In the genomic region with DNA sequence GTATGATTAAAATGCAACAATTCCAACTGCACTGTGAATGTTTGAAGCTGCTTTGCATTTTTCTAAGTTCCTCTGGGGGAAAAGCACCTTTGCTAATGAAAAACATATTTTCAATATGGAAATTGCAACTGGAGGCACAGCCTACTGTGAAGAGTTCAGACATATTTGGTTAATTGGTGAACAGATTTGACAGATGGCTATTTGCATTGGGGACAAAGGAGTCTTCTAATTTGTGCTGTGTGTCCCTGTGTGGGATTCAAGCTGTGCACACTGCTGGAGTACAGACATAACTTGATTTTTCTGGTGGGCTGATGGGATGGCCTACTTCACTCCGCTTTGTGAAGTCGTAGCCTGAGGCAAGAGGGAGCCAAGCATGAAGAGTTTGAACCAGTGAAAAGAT, we compare ENCODE assay signal across 15 cellular contexts. TPM values are rescaled to one million over a fixed set of nuclear protein-coding genes. Genes with fewer than 3 reads are reported as not detected.
"Had no signal": no experiment of that assay in that cellular context is flagged by ENCODE, and none has a peak within 500 bp of the region (broad histone marks: within the 10 kb centered on the region; RNA-seq: fewer than 3 reads in every experiment).

No MANE protein-coding gene starts in this region.

- H3K27me3 ChIP-seq: colonic mucosa, pancreas had no signal

- H3K9me3 Mint-ChIP-seq: activated naive CD4-positive, alpha-beta T cell treated with anti-CD3 and anti-CD28 coated beads for 36 hours had no signal

- DNase-seq: activated CD4-positive, alpha-beta T cell treated with anti-CD3 and anti-CD28 coated beads, Interleukin-2, amount 10 ng/mL, durations not matched to agents 7 days and 5 days; activated CD8-positive, alpha-beta memory T cell treated with anti-CD3 and anti-CD28 coated beads for 24 hours; activated naive CD4-positive, alpha-beta T cell treated with anti-CD3 and anti-CD28 coated beads for 36 hours; colonic mucosa; effector CD4-positive, alpha-beta T cell; kidney; left ventricle myocardium inferior; mesenchymal stem cell; pancreas; stimulated activated CD4-positive, alpha-beta T cell treated with anti-CD3 and anti-CD28 coated beads, Interleukin-2, amount 100 ng/mL, for 48 hours; stimulated activated naive CD8-positive, alpha-beta T cell treated with anti-CD3 and anti-CD28 coated beads, Interleukin-15, Interleukin-2, amounts not matched to agents 100 U/mL and 50 U/mL, for 24 hours; T1000 had no signal

- H3K4me3 Mint-ChIP-seq: activated CD4-positive, alpha-beta T cell treated with anti-CD3 and anti-CD28 coated beads, Interleukin-2, amount 10 ng/mL, durations not matched to agents 7 days and 5 days; activated naive CD4-positive, alpha-beta T cell treated with anti-CD3 and anti-CD28 coated beads for 36 hours; WTC11 had no signal

- H3K4me1 ChIP-seq: colonic mucosa, gastroesophageal sphincter, left ventricle myocardium inferior, pancreas had no signal

- H3K27ac Mint-ChIP-seq: activated CD4-positive, alpha-beta T cell treated with anti-CD3 and anti-CD28 coated beads, Interleukin-2, amount 10 ng/mL, durations not matched to agents 7 days and 5 days; activated naive CD4-positive, alpha-beta T cell treated with anti-CD3 and anti-CD28 coated beads for 36 hours; WTC11 had no signal

- H3K9me3 ChIP-seq: colonic mucosa, pancreas had no signal

- H3K36me3 ChIP-seq: colonic mucosa, gastroesophageal sphincter, left ventricle myocardium inferior, pancreas had no signal

- ATAC-seq: gastroesophageal sphincter; pancreas; stimulated activated naive CD8-positive, alpha-beta T cell treated with anti-CD3 and anti-CD28 coated beads, Interleukin-15, Interleukin-2, amounts not matched to agents 100 U/mL and 50 U/mL, for 24 hours; WTC11 had no signal

- H3K27ac ChIP-seq: colonic mucosa, gastroesophageal sphincter, left ventricle myocardium inferior, pancreas had no signal

- H3K4me3 ChIP-seq: colonic mucosa, gastroesophageal sphincter, left ventricle myocardium inferior, pancreas had no signal

- FAIRE-seq: kidney, pancreas had no signal

RNA-seq across cellular contexts. Expression of a gene that starts 40.7 kb away (rescaled TPM):
- polyA plus RNA-seq: neural cell had no signal

RNA-seq across cellular contexts. Expression of a gene that starts 50.6 kb away (rescaled TPM):
- total RNA-seq: activated CD4-positive, alpha-beta T cell treated with anti-CD3 and anti-CD28 coated beads, Interleukin-2, amount 10 ng/mL, durations not matched to agents 7 days and 5 days; activated naive CD4-positive, alpha-beta T cell treated with anti-CD3 and anti-CD28 coated beads for 36 hours; kidney; left ventricle myocardium inferior; pancreas had no signal
